In genomic region chr15:77944002-77944867, GRCh38 we compare ENCODE assay signal across 8 cellular contexts.
DNase-seq lines count a peak whose midpoint lies in the region; ATAC-seq and TF ChIP-seq lines count a peak whose summit lies in the region.

No MANE protein-coding gene starts in this region.

- peak overlapping the region; percentile 87 for H3K4me3 Mint-ChIP-seq in stimulated activated memory B cell treated with anti-CD40 and anti-IgM and Interleukin-4, amounts not matched to agents 10 μg/mL and 1 μg/mL and 100 μg/mL, for 72 hours

- intact Hi-C loops in esophagus muscularis mucosa (cut with DNase I), result no loop called here
- intact Hi-C loops in mucosa of descending colon (cut with DNase I, micrococcal nuclease), result no loop called here

- no peaks in the 10 kb centered on the region for H3K9me3 ChIP-seq in esophagus muscularis mucosa
- H3K9me3 ChIP-seq in mucosa of descending colon, result no peaks in the 10 kb centered on the region

- H3K4me1 ChIP-seq in esophagus muscularis mucosa (peaks cover 0 to 15% (median 11%) of the 10 kb centered on the region in 4 donors), mucosa of descending colon (ENCODE audit: low read depth) (peaks cover 3% of the 10 kb centered on the region)

- DNase-seq in ACHN (peak; percentile 51), NCI-H1930 (lab: John Stamatoyannopoulos, UW) (peak; percentile 39 to 49), esophagus muscularis mucosa (ENCODE audit: extremely low spot score) (peak; percentile 96), mucosa of descending colon (peak; percentile 86 to 91 (median 88))
- DNase-seq in activated CD8-positive, alpha-beta memory T cell treated with anti-CD3 and anti-CD28 coated beads, Interleukin-2, amount 50 U/mL, for 4 hours, result peak; percentile 23

- no peaks in the 10 kb centered on the region for H3K9me3 Mint-ChIP-seq in stimulated activated memory B cell treated with anti-CD40 and anti-IgM and Interleukin-4, amounts not matched to agents 10 μg/mL and 1 μg/mL and 100 μg/mL, for 72 hours

- in situ Hi-C loops in ACHN (cut with HindIII; ENCODE audit: low pct_ligation_motif_present, low pct_unique_long_range_greater_than_20kb, low sequenced_read_pairs), result no loop called here

- no peak for TF ChIP-seq POLR2A in esophagus muscularis mucosa (IDR thresholded peaks at IDR 0.05; ENCODE audit: low read depth)

- WGBS in esophagus muscularis mucosa, result 11% methylated on average over 24 of the region's 45 CpGs

- H3K27ac ChIP-seq in esophagus muscularis mucosa (replicated peaks in 1 of 4), result peak overlapping the region; percentile 78 to 86 (median 81)

- H3K4me1 Mint-ChIP-seq in stimulated activated memory B cell treated with anti-CD40 and anti-IgM and Interleukin-4, amounts not matched to agents 10 μg/mL and 1 μg/mL and 100 μg/mL, for 72 hours, result peaks cover 10% of the 10 kb centered on the region

- H3K27me3 Mint-ChIP-seq in stimulated activated memory B cell treated with anti-CD40 and anti-IgM and Interleukin-4, amounts not matched to agents 10 μg/mL and 1 μg/mL and 100 μg/mL, for 72 hours, result peaks cover 8% of the 10 kb centered on the region

- ATAC-seq in GM18511 (IDR thresholded peaks at IDR 0.05; ENCODE audit: unreplicated experiment) (peak; percentile 63), mucosa of descending colon (peak; percentile 96), HG03439 (IDR thresholded peaks at IDR 0.05; ENCODE audit: unreplicated experiment) (no peak)
- peak; percentile 62 for ATAC-seq in stimulated activated memory B cell treated with anti-CD40 and anti-IgM and Interleukin-4, amounts not matched to agents 10 μg/mL and 1 μg/mL and 100 μg/mL, for 72 hours

- H3K36me3 ChIP-seq in esophagus muscularis mucosa (no peaks in the 10 kb centered on the region), mucosa of descending colon (ENCODE audit: low read depth) (no peaks in the 10 kb centered on the region)

- TF ChIP-seq CTCF in esophagus muscularis mucosa (IDR thresholded peaks at IDR 0.05), result no peak
- no peak for TF ChIP-seq CTCF in mucosa of descending colon (IDR thresholded peaks at IDR 0.05)

- H3K36me3 Mint-ChIP-seq in stimulated activated memory B cell treated with anti-CD40 and anti-IgM and Interleukin-4, amounts not matched to agents 10 μg/mL and 1 μg/mL and 100 μg/mL, for 72 hours, result no peaks in the 10 kb centered on the region

- H3K27me3 ChIP-seq in esophagus muscularis mucosa, result no peaks in the 10 kb centered on the region

- peak overlapping the region; percentile 58 to 69 (median 62) for H3K4me3 ChIP-seq in esophagus muscularis mucosa
- H3K4me3 ChIP-seq in mucosa of descending colon, result peak overlapping the region; percentile 9

- H3K27ac Mint-ChIP-seq in stimulated activated memory B cell treated with anti-CD40 and anti-IgM and Interleukin-4, amounts not matched to agents 10 μg/mL and 1 μg/mL and 100 μg/mL, for 72 hours, result peak overlapping the region; percentile 86

- no peak for TF ChIP-seq EP300 in esophagus muscularis mucosa (IDR thresholded peaks at IDR 0.05)

Comparison
In these comparisons a context has a peak if more than half of its experiments do, and no peak if none do; other contexts are left out.
1. DNase-seq: peak in every context shown above with its lines; median percentile 96 in esophagus muscularis mucosa; 88 in mucosa of descending colon; 51 in ACHN; 44 in NCI-H1930; 23 in activated CD8-positive, alpha-beta memory T cell treated with anti-CD3 and anti-CD28 coated beads, Interleukin-2, amount 50 U/mL, for 4 hours.